Comparison of ENCODE assay signal across 2 cellular contexts in genomic region chr17:58330544-58330996, GRCh38.
TF ChIP-seq lines count a peak whose summit lies in the region.

No MANE protein-coding gene starts in this region.

TF ChIP-seq in liver, 16 proteins besides CTCF, POLR2A, EP300 and RAD21:
- TF ChIP-seq, protein P1, sequence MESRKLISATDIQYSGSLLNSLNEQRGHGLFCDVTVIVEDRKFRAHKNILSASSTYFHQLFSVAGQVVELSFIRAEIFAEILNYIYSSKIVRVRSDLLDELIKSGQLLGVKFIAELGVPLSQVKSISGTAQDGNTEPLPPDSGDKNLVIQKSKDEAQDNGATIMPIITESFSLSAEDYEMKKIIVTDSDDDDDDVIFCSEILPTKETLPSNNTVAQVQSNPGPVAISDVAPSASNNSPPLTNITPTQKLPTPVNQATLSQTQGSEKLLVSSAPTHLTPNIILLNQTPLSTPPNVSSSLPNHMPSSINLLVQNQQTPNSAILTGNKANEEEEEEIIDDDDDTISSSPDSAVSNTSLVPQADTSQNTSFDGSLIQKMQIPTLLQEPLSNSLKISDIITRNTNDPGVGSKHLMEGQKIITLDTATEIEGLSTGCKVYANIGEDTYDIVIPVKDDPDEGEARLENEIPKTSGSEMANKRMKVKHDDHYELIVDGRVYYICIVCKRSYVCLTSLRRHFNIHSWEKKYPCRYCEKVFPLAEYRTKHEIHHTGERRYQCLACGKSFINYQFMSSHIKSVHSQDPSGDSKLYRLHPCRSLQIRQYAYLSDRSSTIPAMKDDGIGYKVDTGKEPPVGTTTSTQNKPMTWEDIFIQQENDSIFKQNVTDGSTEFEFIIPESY (IDR thresholded peaks at IDR 0.05): no peak
- TF ChIP-seq NR2F2 (IDR thresholded peaks at IDR 0.05): no peak
- no peak for TF ChIP-seq FOXA1 (IDR thresholded peaks at IDR 0.05)
- TF ChIP-seq HNF4G (IDR thresholded peaks at IDR 0.05): no peak
- TF ChIP-seq RXRA (IDR thresholded peaks at IDR 0.05): no peak
- TF ChIP-seq FOXA2 (IDR thresholded peaks at IDR 0.05): no peak
- TF ChIP-seq YY1 (IDR thresholded peaks at IDR 0.05): no peak
- TF ChIP-seq JUND (IDR thresholded peaks at IDR 0.05): no peak
- TF ChIP-seq SP1 (IDR thresholded peaks at IDR 0.05): no peak

TF ChIP-seq in HepG2, 621 proteins besides CTCF, POLR2A, EP300 and RAD21:
- TF ChIP-seq DNMT1 (CRISPR knock-in tag; IDR thresholded peaks at IDR 0.05) (no peak), ZNF614 (CRISPR knock-in tag; IDR thresholded peaks at IDR 0.05; ENCODE audit: borderline replicate concordance) (no peak), ASH2L (IDR thresholded peaks at IDR 0.05; ENCODE audit: insufficient read length, low read depth, low read length) (no peak), FOXM1 (CRISPR knock-in tag; IDR thresholded peaks at IDR 0.05) (no peak), ZNF383 (CRISPR knock-in tag; IDR thresholded peaks at IDR 0.05; ENCODE audit: borderline replicate concordance) (no peak), ARNT (IDR thresholded peaks at IDR 0.05) (no peak), EEA1 (CRISPR knock-in tag; IDR thresholded peaks at IDR 0.05; ENCODE audit: borderline replicate concordance) (no peak), THAP11 (CRISPR knock-in tag; IDR thresholded peaks at IDR 0.05) (no peak), ZNF280D (CRISPR knock-in tag; IDR thresholded peaks at IDR 0.05) (no peak), ZC3H13 (CRISPR knock-in tag; IDR thresholded peaks at IDR 0.05) (no peak), ZNF7 (CRISPR knock-in tag; IDR thresholded peaks at IDR 0.05) (no peak), ARHGAP35 (CRISPR knock-in tag; IDR thresholded peaks at IDR 0.05; ENCODE audit: borderline replicate concordance) (no peak)
- TF ChIP-seq, protein P2, sequence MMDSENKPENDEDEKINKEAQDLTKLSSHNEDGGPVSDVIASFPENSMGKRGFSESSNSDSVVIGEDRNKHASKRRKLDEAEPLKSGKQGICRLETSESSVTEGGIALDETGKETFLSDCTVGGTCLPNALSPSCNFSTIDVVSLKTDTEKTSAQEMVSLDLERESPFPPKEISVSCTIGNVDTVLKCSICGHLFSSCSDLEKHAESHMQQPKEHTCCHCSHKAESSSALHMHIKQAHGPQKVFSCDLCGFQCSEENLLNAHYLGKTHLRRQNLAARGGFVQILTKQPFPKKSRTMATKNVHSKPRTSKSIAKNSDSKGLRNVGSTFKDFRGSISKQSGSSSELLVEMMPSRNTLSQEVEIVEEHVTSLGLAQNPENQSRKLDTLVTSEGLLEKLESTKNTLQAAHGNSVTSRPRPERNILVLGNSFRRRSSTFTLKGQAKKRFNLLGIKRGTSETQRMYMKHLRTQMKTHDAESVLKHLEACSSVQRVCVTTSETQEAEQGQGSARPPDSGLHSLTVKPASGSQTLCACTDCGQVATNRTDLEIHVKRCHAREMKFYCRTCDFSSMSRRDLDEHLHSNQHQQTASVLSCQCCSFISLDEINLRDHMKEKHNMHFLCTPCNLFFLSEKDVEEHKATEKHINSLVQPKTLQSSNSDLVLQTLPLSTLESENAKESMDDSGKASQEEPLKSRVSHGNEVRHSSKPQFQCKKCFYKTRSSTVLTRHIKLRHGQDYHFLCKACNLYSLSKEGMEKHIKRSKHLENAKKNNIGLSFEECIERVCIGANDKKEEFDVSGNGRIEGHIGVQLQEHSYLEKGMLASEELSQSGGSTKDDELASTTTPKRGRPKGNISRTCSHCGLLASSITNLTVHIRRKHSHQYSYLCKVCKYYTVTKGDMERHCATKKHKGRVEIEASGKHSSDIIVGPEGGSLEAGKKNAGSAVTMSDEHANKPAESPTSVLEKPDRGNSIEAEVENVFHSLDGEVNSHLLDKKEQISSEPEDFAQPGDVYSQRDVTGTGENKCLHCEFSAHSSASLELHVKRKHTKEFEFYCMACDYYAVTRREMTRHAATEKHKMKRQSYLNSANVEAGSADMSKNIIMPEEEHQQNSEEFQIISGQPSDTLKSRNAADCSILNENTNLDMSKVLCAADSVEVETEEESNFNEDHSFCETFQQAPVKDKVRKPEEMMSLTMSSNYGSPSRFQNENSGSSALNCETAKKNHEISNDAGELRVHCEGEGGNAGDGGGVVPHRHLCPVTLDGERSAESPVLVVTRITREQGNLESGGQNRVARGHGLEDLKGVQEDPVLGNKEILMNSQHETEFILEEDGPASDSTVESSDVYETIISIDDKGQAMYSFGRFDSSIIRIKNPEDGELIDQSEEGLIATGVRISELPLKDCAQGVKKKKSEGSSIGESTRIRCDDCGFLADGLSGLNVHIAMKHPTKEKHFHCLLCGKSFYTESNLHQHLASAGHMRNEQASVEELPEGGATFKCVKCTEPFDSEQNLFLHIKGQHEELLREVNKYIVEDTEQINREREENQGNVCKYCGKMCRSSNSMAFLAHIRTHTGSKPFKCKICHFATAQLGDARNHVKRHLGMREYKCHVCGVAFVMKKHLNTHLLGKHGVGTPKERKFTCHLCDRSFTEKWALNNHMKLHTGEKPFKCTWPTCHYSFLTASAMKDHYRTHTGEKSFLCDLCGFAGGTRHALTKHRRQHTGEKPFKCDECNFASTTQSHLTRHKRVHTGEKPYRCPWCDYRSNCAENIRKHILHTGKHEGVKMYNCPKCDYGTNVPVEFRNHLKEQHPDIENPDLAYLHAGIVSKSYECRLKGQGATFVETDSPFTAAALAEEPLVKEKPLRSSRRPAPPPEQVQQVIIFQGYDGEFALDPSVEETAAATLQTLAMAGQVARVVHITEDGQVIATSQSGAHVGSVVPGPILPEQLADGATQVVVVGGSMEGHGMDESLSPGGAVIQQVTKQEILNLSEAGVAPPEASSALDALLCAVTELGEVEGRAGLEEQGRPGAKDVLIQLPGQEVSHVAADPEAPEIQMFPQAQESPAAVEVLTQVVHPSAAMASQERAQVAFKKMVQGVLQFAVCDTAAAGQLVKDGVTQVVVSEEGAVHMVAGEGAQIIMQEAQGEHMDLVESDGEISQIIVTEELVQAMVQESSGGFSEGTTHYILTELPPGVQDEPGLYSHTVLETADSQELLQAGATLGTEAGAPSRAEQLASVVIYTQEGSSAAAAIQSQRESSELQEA (CRISPR knock-in tag; IDR thresholded peaks at IDR 0.05; ENCODE audit: not compliant biosample characterization): no peak
